14 cellular contexts compared by ENCODE assay signal in the genomic region with DNA sequence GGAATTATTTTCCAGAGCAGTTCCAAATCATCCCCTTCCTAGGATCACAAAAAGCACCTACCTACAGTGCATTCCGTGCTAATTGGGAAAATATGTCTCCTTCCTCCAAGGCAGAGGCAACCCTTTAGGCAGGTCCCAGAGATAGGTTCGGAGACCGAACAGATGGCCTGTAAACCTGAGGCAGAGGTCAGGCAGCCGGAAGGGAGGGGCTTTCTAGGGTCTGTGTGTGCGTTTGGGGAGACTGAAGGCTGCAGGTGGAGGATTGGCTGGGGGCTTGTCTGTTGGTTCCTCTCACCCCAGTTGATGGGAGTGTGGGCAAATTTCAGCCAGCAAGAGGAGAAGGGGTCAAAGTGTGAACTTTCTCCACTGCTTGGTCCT. TPM values are rescaled to one million over a fixed set of nuclear protein-coding genes. Genes with fewer than 3 reads are reported as not detected.
DNase-seq lines count a peak whose midpoint lies in the region; ATAC-seq and TF ChIP-seq lines count a peak whose summit lies in the region.
"Had no signal": no experiment of that assay in that cellular context is flagged by ENCODE, and none has a peak within 500 bp of the region (broad histone marks: within the 10 kb centered on the region; RNA-seq: fewer than 3 reads in every experiment).

No MANE protein-coding gene starts in this region.

- H3K36me3 Mint-ChIP-seq in endothelial cell (ENCODE audit: low read depth, unreplicated experiment) (peaks cover 5% of the 10 kb centered on the region), Caco-2 (ENCODE audit: insufficient read depth, unreplicated experiment) (peaks cover 5% of the 10 kb centered on the region)

- H4K91ac ChIP-seq in IMR-90 (ENCODE audit: insufficient read depth, low read depth, low read length): no peak overlapping the region

- 0 out of 2 replicates have a peak, but pooled peaks cover 3% of the 10 kb centered on the region for H3K9me1 ChIP-seq in IMR-90 (ENCODE audit: insufficient read depth, low read length)

- in situ Hi-C loops in IMR-90 (cut with MboI; ENCODE audit: low sequenced_read_pairs): no loop called here

- no peak overlapping the region for H3K4ac ChIP-seq in IMR-90 (ENCODE audit: low read depth, low read length)

- H4K20me1 ChIP-seq in IMR-90 (ENCODE audit: insufficient read depth, low read length) (no peaks in the 10 kb centered on the region; the same call in 1 of the 2 replicates), osteoblast (ENCODE audit: insufficient read depth, low read length) (no peaks in the 10 kb centered on the region)

- no peak for DNase-seq in IMR-90
- no peak for DNase-seq in endothelial cell (ENCODE audit: low spot score)
- DNase-seq in osteoblast (ENCODE audit: insufficient read length, low spot score, missing footprints): peak; percentile 74
- no peak for DNase-seq in Caco-2
- DNase-seq in DMS153 (lab: John Stamatoyannopoulos, UW): no peak
- DNase-seq: activated CD4-positive, alpha-beta T cell treated with anti-CD3 and anti-CD28 coated beads, Interleukin-2, amount 50 U/mL, for 4 hours; NCI-H1048; stimulated activated naive CD8-positive, alpha-beta T cell treated with anti-CD3 and anti-CD28 coated beads, Interleukin-15, Interleukin-2, amounts not matched to agents 100 U/mL and 50 U/mL, for 24 hours had no signal

- H3K4me3 Mint-ChIP-seq in endothelial cell (ENCODE audit: unreplicated experiment) (peak overlapping the region; percentile 59), Caco-2 (ENCODE audit: unreplicated experiment) (no peak overlapping the region)

- H2AK5ac ChIP-seq in IMR-90 (ENCODE audit: low read depth, low read length): no peak overlapping the region

- H2BK5ac ChIP-seq in IMR-90 (ENCODE audit: low read depth, low read length, poor library complexity, severe bottlenecking): no peak overlapping the region

- H3K27ac Mint-ChIP-seq in endothelial cell (ENCODE audit: unreplicated experiment) (no peak overlapping the region), Caco-2 (ENCODE audit: unreplicated experiment) (no peak overlapping the region)
- H3K27ac Mint-ChIP-seq: activated T-helper 2 cell treated with anti-CD3 and anti-CD28 coated beads, Interferon-gamma antibody, Interleukin-2, Interleukin-4, amounts not matched to agents 10 μg/mL and 5 μg/mL and 100 μg/mL, durations not matched to agents 14 hours and 24 hours and 36 hours had no signal

- no peak overlapping the region for H3K4me3 ChIP-seq in IMR-90 (ENCODE audit: insufficient read depth, low read depth, low read length)
- no peak overlapping the region for H3K4me3 ChIP-seq in osteoblast (ENCODE audit: insufficient read depth, low read length)
- H3K4me3 ChIP-seq in Caco-2 (ENCODE audit: low read depth, low read length): no peak overlapping the region
- H3K4me3 ChIP-seq: skin epidermis had no signal

- H3K9me3 ChIP-seq in IMR-90 (ENCODE audit: control insufficient read depth, insufficient read depth, low read length) (no peaks in the 10 kb centered on the region), osteoblast (ENCODE audit: low read depth, low read length) (no peaks in the 10 kb centered on the region), Caco-2 (no peaks in the 10 kb centered on the region)

- no peak overlapping the region for H2BK15ac ChIP-seq in IMR-90 (ENCODE audit: low read depth, low read length)

- H3K27me3 ChIP-seq in IMR-90 (ENCODE audit: control insufficient read depth, insufficient read depth, low read length): peaks cover 11% of the 10 kb centered on the region
- no peaks in the 10 kb centered on the region for H3K27me3 ChIP-seq in osteoblast (ENCODE audit: insufficient read depth, low read length)
- H3K27me3 ChIP-seq in Caco-2 (replicated peaks; ENCODE audit: control insufficient read depth, insufficient read depth, low read length): no peaks in the 10 kb centered on the region

- H2BK120ac ChIP-seq in IMR-90 (ENCODE audit: low read depth, low read length): no peak overlapping the region

- ATAC-seq in IMR-90 (ENCODE audit: low read depth) (no peak), GM18858 (IDR thresholded peaks at IDR 0.05; ENCODE audit: unreplicated experiment) (no peak)
- ATAC-seq: stimulated activated naive CD8-positive, alpha-beta T cell treated with anti-CD3 and anti-CD28 coated beads, Interleukin-15, Interleukin-2, amounts not matched to agents 100 U/mL and 50 U/mL, for 24 hours had no signal

- no peaks in the 10 kb centered on the region for H3K36me3 ChIP-seq in IMR-90 (ENCODE audit: control insufficient read depth, insufficient read depth, low read length)
- H3K36me3 ChIP-seq in osteoblast (ENCODE audit: insufficient read depth, low read length): peaks cover 8% of the 10 kb centered on the region
- H3K36me3 ChIP-seq in Caco-2 (ENCODE audit: control insufficient read depth, insufficient read depth, low read length): no peaks in the 10 kb centered on the region

- H3K79me2 ChIP-seq in osteoblast (ENCODE audit: insufficient read depth, low read length): peaks cover 17% of the 10 kb centered on the region

- H2AFZ ChIP-seq in IMR-90 (replicated peaks; ENCODE audit: low read length, poor library complexity) (peak overlapping the region; percentile 91), osteoblast (ENCODE audit: low read length) (no peak overlapping the region)

- no TSS peak for BruUV-seq in IMR-90 (replicated peaks; lab: Mats Ljungman, UMichigan)
- no TSS peak for BruUV-seq in Caco-2 (replicated peaks; lab: Mats Ljungman, UMichigan)

- H3K4me1 Mint-ChIP-seq in endothelial cell (ENCODE audit: unreplicated experiment) (peaks cover 17% of the 10 kb centered on the region), Caco-2 (ENCODE audit: low read depth, unreplicated experiment) (peaks cover 6% of the 10 kb centered on the region)

- no peak for TF ChIP-seq POLR2A in IMR-90 (IDR thresholded peaks at IDR 0.05; ENCODE audit: low read depth, low read length)

- H3K56ac ChIP-seq in IMR-90 (ENCODE audit: extremely low read depth, insufficient read depth, low read length): no peak overlapping the region

- peak overlapping the region; percentile 90 for H2AK9ac ChIP-seq in IMR-90 (replicated peaks; ENCODE audit: low read depth, low read length, poor library complexity)

- no peak overlapping the region for H2BK20ac ChIP-seq in IMR-90 (ENCODE audit: low read depth, low read length)

- H3K27ac ChIP-seq in IMR-90 (ENCODE audit: insufficient read depth, low read length): no peak overlapping the region
- no peak overlapping the region for H3K27ac ChIP-seq in osteoblast (ENCODE audit: low read depth, low read length)

- dilution Hi-C loops in IMR-90 (cut with HindIII; ENCODE audit: low sequenced_read_pairs, unreplicated experiment): no loop called here

- peaks cover 3% of the 10 kb centered on the region for H3K4me1 ChIP-seq in IMR-90 (ENCODE audit: control insufficient read depth, insufficient read depth, low read length)
- H3K4me1 ChIP-seq in osteoblast (ENCODE audit: insufficient read depth, low read length): peaks cover 14% of the 10 kb centered on the region
- H3K4me1 ChIP-seq in Caco-2: no peaks in the 10 kb centered on the region

- H4K8ac ChIP-seq in IMR-90 (ENCODE audit: low read depth in 2 of 2, low read length in 2 of 2): no peak overlapping the region

- intact Hi-C loops in IMR-90 (cut with micrococcal nuclease): no loop called here
- intact Hi-C loops in Caco-2 (cut with micrococcal nuclease; ENCODE audit: unreplicated experiment): no loop called here

- WGBS in IMR-90 (ENCODE audit: extremely low coverage in 2 of 2, insufficient read length in 1 of 2), 2 experiments: 0% methylated on average over 1 of the region's 5 CpGs; no CpG with 5 or more reads in 1 of the 2 experiments

- H3K9me3 Mint-ChIP-seq in endothelial cell (ENCODE audit: unreplicated experiment) (no peaks in the 10 kb centered on the region), Caco-2 (ENCODE audit: unreplicated experiment) (no peaks in the 10 kb centered on the region)
- H3K9me3 Mint-ChIP-seq: activated T-helper 2 cell treated with anti-CD3 and anti-CD28 coated beads, Interferon-gamma antibody, Interleukin-2, Interleukin-4, amounts not matched to agents 10 μg/mL and 5 μg/mL and 100 μg/mL, durations not matched to agents 14 hours and 24 hours and 36 hours had no signal

- no peak for TF ChIP-seq RAD21 in IMR-90 (IDR thresholded peaks at IDR 0.05; ENCODE audit: low read length)

- no peak overlapping the region for H3K23ac ChIP-seq in IMR-90 (ENCODE audit: low read depth, low read length)

- H3K9ac ChIP-seq in IMR-90 (ENCODE audit: low read depth, low read length): no peak overlapping the region

- H3K18ac ChIP-seq in IMR-90 (ENCODE audit: low read depth, low read length): no peak overlapping the region

- H3K14ac ChIP-seq in IMR-90 (replicated peaks; ENCODE audit: low read depth, low read length): no peak overlapping the region

- H3K79me1 ChIP-seq in IMR-90 (ENCODE audit: low read depth in 1 of 2, low read length in 2 of 2): no peaks in the 10 kb centered on the region

- CTCF ChIA-PET in IMR-90 (lab: Yijun Ruan, JAX) (interaction anchor here (0.6 to 1.4 kb wide), 5 partner anchors 9 to 35 kb away, joined by 3 to 10 read pairs (median 4); no protein-coding TSS in a partner anchor), Caco-2 (lab: Charles Lee) (no interaction called here)

- TF ChIP-seq CTCF in IMR-90 (conservative IDR thresholded peaks at IDR 0.05; ENCODE audit: low read depth, low read length) (no peak), endothelial cell (IDR thresholded peaks at IDR 0.05; ENCODE audit: unreplicated experiment) (no peak), osteoblast (IDR thresholded peaks at IDR 0.05; ENCODE audit: extremely low read depth, low read depth, low read length) (no peak), Caco-2 (IDR thresholded peaks at IDR 0.05; ENCODE audit: insufficient read depth in 1 of 2, low read depth in 1 of 2, low read length in 1 of 2, severe bottlenecking in 1 of 2, unreplicated experiment in 1 of 2) (no peak)

- H3K27me3 Mint-ChIP-seq in endothelial cell (ENCODE audit: unreplicated experiment): peaks cover 38% of the 10 kb centered on the region
- no peaks in the 10 kb centered on the region for H3K27me3 Mint-ChIP-seq in Caco-2 (ENCODE audit: insufficient read depth, unreplicated experiment)

- H4K5ac ChIP-seq in IMR-90 (ENCODE audit: low read depth, low read length): no peak overlapping the region

- POLR2A ChIA-PET in IMR-90 (lab: Charles Lee; ENCODE audit: unreplicated experiment): no interaction called here
- POLR2A ChIA-PET in Caco-2 (lab: Charles Lee): no interaction called here

- H3K4me2 ChIP-seq in IMR-90 (ENCODE audit: low read depth, low read length): no peak overlapping the region
- H3K4me2 ChIP-seq in osteoblast (ENCODE audit: insufficient read depth, low read length): no peak overlapping the region

RNA-seq across cellular contexts. Expression of gene KCNN4, which starts 7.1 kb away (rescaled TPM):
- total RNA-seq in IMR-90 (2012; rRNA removed) (0.54 and 0.83 TPM in 2 replicates), endothelial cell (ENCODE audit: unreplicated experiment) (0.28 TPM), osteoblast (6.5 and 7.2 TPM in 2 replicates), Caco-2 (2022) (3.0 and 4.0 TPM in 2 replicates)
- 0.99 and 1.2 TPM in 2 replicates for polyA plus RNA-seq in IMR-90 (2012; rRNA removed)
- polyA plus RNA-seq in IMR-90 (2012; cell fraction: cytosol; rRNA removed): 0.80 and 0.93 TPM in 2 replicates
- polyA plus RNA-seq in IMR-90 (2012; cell fraction: nucleus; rRNA removed; ENCODE audit: low replicate concordance): 1.3 and 4.5 TPM in 2 replicates
- total RNA-seq: lung microvascular endothelial cell had no signal

RNA-seq across cellular contexts. Expression of gene SMG9, which starts 19.0 kb away (rescaled TPM):
- total RNA-seq in IMR-90 (2012; rRNA removed): 4.8 and 5.8 TPM in 2 replicates
- 21.4 and 24.3 TPM in 2 replicates for polyA plus RNA-seq in IMR-90 (2012; rRNA removed)
- polyA plus RNA-seq in IMR-90 (2012; cell fraction: cytosol; rRNA removed): 8.3 and 9.1 TPM in 2 replicates
- 60.7 and 76.3 TPM in 2 replicates for polyA plus RNA-seq in IMR-90 (2012; cell fraction: nucleus; rRNA removed; ENCODE audit: low replicate concordance)
- 38.8 TPM for total RNA-seq in endothelial cell (ENCODE audit: unreplicated experiment)
- total RNA-seq in osteoblast: 14.5 and 17.4 TPM in 2 replicates
- total RNA-seq in Caco-2 (2022): 87.6 and 98.8 TPM in 2 replicates

RNA-seq across cellular contexts. Expression of gene LYPD5, which starts 28.5 kb away (rescaled TPM):
- under 0.01 and 0.36 TPM in 2 replicates for total RNA-seq in IMR-90 (2012; rRNA removed)
- 0.27 and 0.31 TPM in 2 replicates for polyA plus RNA-seq in IMR-90 (2012; rRNA removed)
- 0.15 and 0.93 TPM in 2 replicates for polyA plus RNA-seq in IMR-90 (2012; cell fraction: cytosol; rRNA removed)
- polyA plus RNA-seq in IMR-90 (2012; cell fraction: nucleus; rRNA removed; ENCODE audit: low replicate concordance): 0.36 and 0.54 TPM in 2 replicates
- total RNA-seq in endothelial cell (ENCODE audit: unreplicated experiment): not detected
- total RNA-seq in osteoblast: 0.29 and 0.72 TPM in 2 replicates
- 0.93 and 0.95 TPM in 2 replicates for total RNA-seq in Caco-2 (2022)

RNA-seq across cellular contexts. Expression of gene ZNF283, which starts 53.4 kb away (rescaled TPM):
- 5.0 and 10.3 TPM in 2 replicates for total RNA-seq in IMR-90 (2012; rRNA removed)
- 1.2 and 2.1 TPM in 2 replicates for polyA plus RNA-seq in IMR-90 (2012; rRNA removed)
- polyA plus RNA-seq in IMR-90 (2012; cell fraction: cytosol; rRNA removed): 0.08 and 0.53 TPM in 2 replicates
- 0.45 and 3.6 TPM in 2 replicates for polyA plus RNA-seq in IMR-90 (2012; cell fraction: nucleus; rRNA removed; ENCODE audit: low replicate concordance)
- 9.3 TPM for total RNA-seq in endothelial cell (ENCODE audit: unreplicated experiment)
- total RNA-seq in osteoblast: 13.4 and 15.6 TPM in 2 replicates
- total RNA-seq in Caco-2 (2022): 12.0 and 14.7 TPM in 2 replicates

RNA-seq across cellular contexts. Expression of gene IRGC, which starts 57.8 kb away (rescaled TPM):
- not detected in 2 replicates for total RNA-seq in IMR-90 (2012; rRNA removed)
- polyA plus RNA-seq in IMR-90 (2012; rRNA removed): not detected in 2 replicates
- not detected in 2 replicates for polyA plus RNA-seq in IMR-90 (2012; cell fraction: cytosol; rRNA removed)
- not detected in 2 replicates for polyA plus RNA-seq in IMR-90 (2012; cell fraction: nucleus; rRNA removed; ENCODE audit: low replicate concordance)
- not detected for total RNA-seq in endothelial cell (ENCODE audit: unreplicated experiment)
- total RNA-seq in osteoblast: not detected in 2 replicates
- total RNA-seq in Caco-2 (2022): not detected in 2 replicates
- total RNA-seq: activated T-helper 2 cell treated with anti-CD3 and anti-CD28 coated beads, Interferon-gamma antibody, Interleukin-2, Interleukin-4, amounts not matched to agents 10 μg/mL and 5 μg/mL and 100 μg/mL, durations not matched to agents 14 hours and 24 hours and 36 hours; Daoy; dermis blood vessel endothelial cell; lung microvascular endothelial cell had no signal
